Comparison of ENCODE assay signal across 15 cellular contexts in the genomic region with DNA sequence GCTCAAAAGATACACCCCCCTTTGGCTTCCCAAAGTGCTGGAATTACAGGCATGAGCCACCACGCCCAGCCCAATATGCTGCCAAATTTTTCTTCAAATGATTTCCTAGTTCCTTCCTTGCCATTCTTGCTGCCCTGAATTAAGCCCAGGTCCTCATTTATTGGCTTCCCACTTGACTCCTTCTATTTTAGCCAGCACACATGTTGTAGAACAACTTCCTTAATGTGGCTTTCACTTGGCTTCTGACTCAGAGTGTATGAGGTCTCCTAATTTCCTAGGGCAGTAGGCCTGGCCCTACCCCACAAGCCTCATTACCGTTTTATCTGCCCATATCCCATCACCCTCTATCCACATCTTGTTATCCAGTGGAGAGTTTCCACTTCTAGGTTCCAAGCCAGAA. TPM values are rescaled to one million over a fixed set of nuclear protein-coding genes. Genes with fewer than 3 reads are reported as not detected.
DNase-seq lines count a peak whose midpoint lies in the region; ATAC-seq, FAIRE-seq and TF ChIP-seq lines count a peak whose summit lies in the region.
"Had no signal": no experiment of that assay in that cellular context is flagged by ENCODE, and none has a peak within 500 bp of the region (broad histone marks: within the 10 kb centered on the region; RNA-seq: fewer than 3 reads in every experiment).

No MANE protein-coding gene starts in this region.

- H3K4me3 Mint-ChIP-seq in endodermal cell = no peak overlapping the region
- H3K4me3 Mint-ChIP-seq: activated CD8-positive, alpha-beta T cell treated with anti-CD3 and anti-CD28 coated beads for 36 hours; activated naive CD4-positive, alpha-beta T cell treated with anti-CD3 and anti-CD28 coated beads, Interleukin-2, amount 50 U/mL, for 24 hours; T-cell had no signal

- no TSS peak for BruUV-seq in A673 (replicated peaks; lab: Mats Ljungman, UMichigan)

- H3K36me3 ChIP-seq in endodermal cell (ENCODE audit: control insufficient read depth, insufficient read depth, low read length) (peaks cover 6% of the 10 kb centered on the region), pancreas (no peaks in the 10 kb centered on the region), A673 (ENCODE audit: insufficient read depth, low read length, poor library complexity, severe bottlenecking) (no peaks in the 10 kb centered on the region)

- no peaks in the 10 kb centered on the region for H3K27me3 ChIP-seq in endodermal cell (ENCODE audit: control insufficient read depth, insufficient read depth, low read length, poor library complexity, severe bottlenecking)
- no peaks in the 10 kb centered on the region for H3K27me3 ChIP-seq in pancreas
- H3K27me3 ChIP-seq in A673 (replicated peaks; ENCODE audit: insufficient read depth, low read depth, low read length, poor library complexity) = no peaks in the 10 kb centered on the region

- H3K9ac ChIP-seq in endodermal cell (ENCODE audit: extremely low read depth, low read length, poor library complexity, severe bottlenecking) = no peak overlapping the region
- H3K9ac ChIP-seq: parathyroid adenoma had no signal

- peak; percentile 53 for ATAC-seq in GM19395 (IDR thresholded peaks at IDR 0.05; ENCODE audit: unreplicated experiment)
- peak in 3 of 4 donors; percentile 19 to 73 (median 71) for ATAC-seq in pancreas
- ATAC-seq in GM18858 (IDR thresholded peaks at IDR 0.05; ENCODE audit: unreplicated experiment) = no peak
- ATAC-seq: activated CD8-positive, alpha-beta T cell treated with anti-CD3 and anti-CD28 coated beads for 36 hours; stimulated activated naive CD8-positive, alpha-beta T cell treated with anti-CD3 and anti-CD28 coated beads, Interleukin-15, Interleukin-2, amounts not matched to agents 100 U/mL and 50 U/mL, for 24 hours; T-cell had no signal

- peaks cover 21% of the 10 kb centered on the region for H3K36me3 Mint-ChIP-seq in endodermal cell (ENCODE audit: low read depth)
- H3K36me3 Mint-ChIP-seq: T-cell had no signal

- peaks cover 34% of the 10 kb centered on the region for H3K9me3 Mint-ChIP-seq in endodermal cell

- no peak for TF ChIP-seq POLR2A in NB4 (IDR thresholded peaks at IDR 0.05; ENCODE audit: extremely low read depth, insufficient read length)

- peaks cover 11% of the 10 kb centered on the region for H3K4me1 Mint-ChIP-seq in endodermal cell

- H3K4me3 ChIP-seq in NB4 (ENCODE audit: low read depth, low read length) (no peak overlapping the region), endodermal cell (ENCODE audit: low read length) (no peak overlapping the region), pancreas (no peak overlapping the region), A673 (ENCODE audit: low read depth, low read length, poor library complexity, severe bottlenecking) (no peak overlapping the region)

- H3K9me3 ChIP-seq in endodermal cell (ENCODE audit: control insufficient read depth, low read length) (peaks cover 33% of the 10 kb centered on the region), pancreas (no peaks in the 10 kb centered on the region), A673 (ENCODE audit: low read depth, low read length, poor library complexity, severe bottlenecking) (no peaks in the 10 kb centered on the region)

- 88 to 100% methylated on average over 2 of the region's 2 CpGs for WGBS in endodermal cell (ENCODE audit: insufficient coverage in 1 of 2, insufficient read length in 1 of 2), 2 experiments
- 79 to 80% methylated on average over 2 of the region's 2 CpGs for WGBS in pancreas, 2 donors

- H3K27ac ChIP-seq in endodermal cell (ENCODE audit: low read depth, low read length) (no peak overlapping the region), pancreas (no peak overlapping the region), A673 (ENCODE audit: low read depth, low read length, poor library complexity, severe bottlenecking) (no peak overlapping the region)
- H3K27ac ChIP-seq: parathyroid adenoma had no signal

- intact Hi-C loops in pancreas (cut with DNase I) = no loop called here
- intact Hi-C loops in A673 (cut with micrococcal nuclease; ENCODE audit: unreplicated experiment) = no loop called here

- no peak for TF ChIP-seq CTCF in NB4 (IDR thresholded peaks at IDR 0.05; ENCODE audit: low read depth, low read length)
- no peak for TF ChIP-seq CTCF in endodermal cell (conservative IDR thresholded peaks at IDR 0.05)
- TF ChIP-seq CTCF in pancreas (IDR thresholded peaks at IDR 0.05) = no peak
- no peak for TF ChIP-seq CTCF in A673 (conservative IDR thresholded peaks at IDR 0.05; ENCODE audit: low read depth, low read length)

- FAIRE-seq in pancreas (lab: Jason Lieb, UNC) = no peak

- POLR2A ChIA-PET in A673 (lab: Charles Lee; ENCODE audit: low non-redundant PET) = no interaction called here

- H3K27me3 Mint-ChIP-seq in endodermal cell (ENCODE audit: insufficient read depth) = peaks cover 3% of the 10 kb centered on the region
- H3K27me3 Mint-ChIP-seq: activated CD8-positive, alpha-beta T cell treated with anti-CD3 and anti-CD28 coated beads for 36 hours; activated naive CD4-positive, alpha-beta T cell treated with anti-CD3 and anti-CD28 coated beads, Interleukin-2, amount 50 U/mL, for 24 hours had no signal

- no peak overlapping the region for H3K27ac Mint-ChIP-seq in endodermal cell
- H3K27ac Mint-ChIP-seq: activated CD8-positive, alpha-beta T cell treated with anti-CD3 and anti-CD28 coated beads for 36 hours; activated naive CD4-positive, alpha-beta T cell treated with anti-CD3 and anti-CD28 coated beads, Interleukin-2, amount 50 U/mL, for 24 hours; T-cell had no signal

- DNase-seq in NB4 (ENCODE audit: low read depth) = peak; percentile 84
- peak; percentile 22 for DNase-seq in endodermal cell
- DNase-seq in pancreas = no peak
- no peak for DNase-seq in NCI-H146 treated with DMSO at 0.1 percent for 48 hours (lab: John Stamatoyannopoulos, UW; ENCODE audit: unreplicated experiment)
- no peak for DNase-seq in activated CD4-positive, CD25-positive, alpha-beta regulatory T cell treated with anti-CD3 and anti-CD28 coated beads, Interleukin-2, amount 50 U/mL, for 72 hours
- no peak for DNase-seq in A673 (ENCODE audit: low spot score)
- DNase-seq: activated CD8-positive, alpha-beta T cell treated with anti-CD3 and anti-CD28 coated beads for 36 hours; left cardiac atrium; NCI-H524; stimulated activated naive CD8-positive, alpha-beta T cell treated with anti-CD3 and anti-CD28 coated beads, Interleukin-15, Interleukin-2, amounts not matched to agents 100 U/mL and 50 U/mL, for 24 hours; T-cell had no signal

- H3K4me1 ChIP-seq in endodermal cell (ENCODE audit: control insufficient read depth, insufficient read depth, low read length) (no peaks in the 10 kb centered on the region), pancreas (no peaks in the 10 kb centered on the region), A673 (ENCODE audit: insufficient read depth, low read length, poor library complexity, severe bottlenecking) (no peaks in the 10 kb centered on the region)

- CTCF ChIA-PET in A673 (lab: Charles Lee) = no interaction called here

RNA-seq across cellular contexts. Expression of a gene that starts 21.8 kb away (rescaled TPM):
- 100 to 1,000 TPM in 1 of 2 donors, 10 to 100 TPM in 1; 95.1 to 125 TPM for total RNA-seq in endodermal cell
- 32.0 TPM for polyA plus RNA-seq in endodermal cell (2013, experiment 1 of 2)
- polyA plus RNA-seq in endodermal cell (2013, experiment 2 of 2) = 35.9 TPM
- total RNA-seq in pancreas = 10 to 100 TPM; 21.4 to 49.0 (median 26.5) TPM
- 1 to 10 TPM; 6.7 to 9.8 TPM for polyA plus RNA-seq in pancreas
- total RNA-seq in A673 (2021) = 30.7 and 32.4 TPM in 2 replicates

RNA-seq across cellular contexts. Expression of a gene that starts 29.5 kb away (rescaled TPM):
- total RNA-seq in endodermal cell (10 to 100 TPM in 1 of 2 donors, 1 to 10 TPM in 1; 7.6 to 13.5 TPM), pancreas (10 to 100 TPM in 1 of 6 donors, 1 to 10 TPM in 4, under 1 TPM in 1; 0.74 to 18.4 (median 2.6) TPM), A673 (2021) (1.5 and 2.5 TPM in 2 replicates)
- polyA plus RNA-seq in endodermal cell (2013, experiment 1 of 2) = 2.6 TPM
- polyA plus RNA-seq in endodermal cell (2013, experiment 2 of 2) = 2.7 TPM
- polyA plus RNA-seq in pancreas = 1 to 10 TPM; 1.5 to 2.3 TPM

Comparison
In these comparisons a context has a peak if more than half of its experiments do, and no peak if none do; other contexts are left out.
1. DNase-seq: peak in NB4 (single experiment) and endodermal cell (single experiment); none in pancreas (0 of 6), NCI-H146 treated with DMSO at 0.1 percent for 48 hours (single experiment), activated CD4-positive, CD25-positive, alpha-beta regulatory T cell treated with anti-CD3 and anti-CD28 coated beads, Interleukin-2, amount 50 U/mL, for 72 hours (single experiment) and A673 (single experiment).